Comparison of ENCODE assay signal across 1 cellular context in genomic region chr10:13586676-13587355, GRCh38.
TF ChIP-seq lines count a peak whose summit lies in the region.

TSS of gene PRPF18 (plus strand) at chr10:13586965. CDS start at chr10:13587087, 122 bp downstream.

TF ChIP-seq in K562, 482 proteins besides CTCF, POLR2A, EP300 and RAD21 (continued from another document and continues in another):
- TF ChIP-seq BCLAF1 (IDR thresholded peaks at IDR 0.05; ENCODE audit: borderline replicate concordance in 1 of 2, control insufficient read depth in 1 of 2, low read depth in 2 of 2, low read length in 1 of 2) (peak in 1 of 2 experiments; percentile 93; a peak in 2 of 4 replicates), CBFA2T3 (IDR thresholded peaks at IDR 0.05) (no peak), NFRKB (IDR thresholded peaks at IDR 0.05; ENCODE audit: low read depth) (no peak), RFX7 (CRISPR knock-in tag; IDR thresholded peaks at IDR 0.05) (no peak), CHD2 (IDR thresholded peaks at IDR 0.05; ENCODE audit: low read depth, low read length) (no peak), ETS2 (tag; IDR thresholded peaks at IDR 0.05; ENCODE audit: borderline replicate concordance, poor library complexity, severe bottlenecking) (no peak), ZNF445 (CRISPR knock-in tag; IDR thresholded peaks at IDR 0.05; ENCODE audit: low read depth) (no peak), ZFP36 (IDR thresholded peaks at IDR 0.05; ENCODE audit: low read depth, low read length, partially characterized antibody) (peak; percentile 40), ZBTB1 (CRISPR knock-in tag; IDR thresholded peaks at IDR 0.05; ENCODE audit: borderline replicate concordance, low read depth) (no peak), RBM39 (optimal IDR thresholded peaks at IDR 0.05; ENCODE audit: low read depth, low read length) (no peak), SP1 (CRISPR knock-in tag; IDR thresholded peaks at IDR 0.05) (peak; percentile 59; the same call in 1 of the 2 replicates), RAD51 (IDR thresholded peaks at IDR 0.05; ENCODE audit: borderline replicate concordance, low read depth) (no peak), CSDE1 (IDR thresholded peaks at IDR 0.05) (no peak), NCOR1 (IDR thresholded peaks at IDR 0.05) (no peak), ZC3H11A (IDR thresholded peaks at IDR 0.05; ENCODE audit: low read depth, low read length) (peak; percentile 66; the same call in 1 of the 2 replicates), TAF7 (tag; IDR thresholded peaks at IDR 0.05) (peak; percentile 73; the same call in 1 of the 2 replicates), PYGO2 (tag; IDR thresholded peaks at IDR 0.05) (no peak), BRD4 (IDR thresholded peaks at IDR 0.05) (no peak), ZNF609 (CRISPR knock-in tag; IDR thresholded peaks at IDR 0.05; ENCODE audit: borderline replicate concordance) (no peak), IFI16 (CRISPR knock-in tag; IDR thresholded peaks at IDR 0.05) (no peak), ARID2 (IDR thresholded peaks at IDR 0.05) (no peak), HIVEP1 (CRISPR knock-in tag; IDR thresholded peaks at IDR 0.05) (no peak), ETV6 (IDR thresholded peaks at IDR 0.05; ENCODE audit: borderline replicate concordance in 1 of 2, low read depth in 2 of 2, low read length in 1 of 2) (no peak), ETV6 (CRISPR knock-in tag; IDR thresholded peaks at IDR 0.05; ENCODE audit: borderline replicate concordance) (no peak), RB1 (IDR thresholded peaks at IDR 0.05; ENCODE audit: low read depth) (peak; percentile 78), SRF (CRISPR knock-in tag; IDR thresholded peaks at IDR 0.05) (peak in 1 of 2 experiments; percentile 83; a peak in 1 of 4 replicates), HOXB6 (CRISPR knock-in tag; IDR thresholded peaks at IDR 0.05; ENCODE audit: borderline replicate concordance) (no peak), ZKSCAN3 (CRISPR knock-in tag; IDR thresholded peaks at IDR 0.05) (no peak), ELF2 (CRISPR knock-in tag; IDR thresholded peaks at IDR 0.05) (no peak), MCM2 (IDR thresholded peaks at IDR 0.05; ENCODE audit: low read depth) (no peak), ZEB2 (IDR thresholded peaks at IDR 0.05) (0 out of 2 replicates have a peak, but pooled peaks have one; percentile 32), HNRNPH1 (optimal IDR thresholded peaks at IDR 0.05; ENCODE audit: low read depth, low read length) (no peak), L3MBTL2 (IDR thresholded peaks at IDR 0.05) (peak; percentile 72)
- TF ChIP-seq, protein P1, sequence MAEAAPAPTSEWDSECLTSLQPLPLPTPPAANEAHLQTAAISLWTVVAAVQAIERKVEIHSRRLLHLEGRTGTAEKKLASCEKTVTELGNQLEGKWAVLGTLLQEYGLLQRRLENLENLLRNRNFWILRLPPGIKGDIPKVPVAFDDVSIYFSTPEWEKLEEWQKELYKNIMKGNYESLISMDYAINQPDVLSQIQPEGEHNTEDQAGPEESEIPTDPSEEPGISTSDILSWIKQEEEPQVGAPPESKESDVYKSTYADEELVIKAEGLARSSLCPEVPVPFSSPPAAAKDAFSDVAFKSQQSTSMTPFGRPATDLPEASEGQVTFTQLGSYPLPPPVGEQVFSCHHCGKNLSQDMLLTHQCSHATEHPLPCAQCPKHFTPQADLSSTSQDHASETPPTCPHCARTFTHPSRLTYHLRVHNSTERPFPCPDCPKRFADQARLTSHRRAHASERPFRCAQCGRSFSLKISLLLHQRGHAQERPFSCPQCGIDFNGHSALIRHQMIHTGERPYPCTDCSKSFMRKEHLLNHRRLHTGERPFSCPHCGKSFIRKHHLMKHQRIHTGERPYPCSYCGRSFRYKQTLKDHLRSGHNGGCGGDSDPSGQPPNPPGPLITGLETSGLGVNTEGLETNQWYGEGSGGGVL (CRISPR knock-in tag; IDR thresholded peaks at IDR 0.05): no peak
- TF ChIP-seq, protein P2, sequence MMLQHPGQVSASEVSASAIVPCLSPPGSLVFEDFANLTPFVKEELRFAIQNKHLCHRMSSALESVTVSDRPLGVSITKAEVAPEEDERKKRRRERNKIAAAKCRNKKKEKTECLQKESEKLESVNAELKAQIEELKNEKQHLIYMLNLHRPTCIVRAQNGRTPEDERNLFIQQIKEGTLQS (IDR thresholded peaks at IDR 0.05): no peak
- TF ChIP-seq, protein P2 (CRISPR knock-in tag; conservative IDR thresholded peaks at IDR 0.05): no peak
- TF ChIP-seq, protein P3, sequence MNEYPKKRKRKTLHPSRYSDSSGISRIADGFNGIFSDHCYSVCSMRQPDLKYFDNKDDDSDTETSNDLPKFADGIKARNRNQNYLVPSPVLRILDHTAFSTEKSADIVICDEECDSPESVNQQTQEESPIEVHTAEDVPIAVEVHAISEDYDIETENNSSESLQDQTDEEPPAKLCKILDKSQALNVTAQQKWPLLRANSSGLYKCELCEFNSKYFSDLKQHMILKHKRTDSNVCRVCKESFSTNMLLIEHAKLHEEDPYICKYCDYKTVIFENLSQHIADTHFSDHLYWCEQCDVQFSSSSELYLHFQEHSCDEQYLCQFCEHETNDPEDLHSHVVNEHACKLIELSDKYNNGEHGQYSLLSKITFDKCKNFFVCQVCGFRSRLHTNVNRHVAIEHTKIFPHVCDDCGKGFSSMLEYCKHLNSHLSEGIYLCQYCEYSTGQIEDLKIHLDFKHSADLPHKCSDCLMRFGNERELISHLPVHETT (CRISPR knock-in tag; conservative IDR thresholded peaks at IDR 0.05 in 1 of 2, IDR thresholded peaks at IDR 0.05 in 1 of 2): no peak
- TF ChIP-seq, protein P4, sequence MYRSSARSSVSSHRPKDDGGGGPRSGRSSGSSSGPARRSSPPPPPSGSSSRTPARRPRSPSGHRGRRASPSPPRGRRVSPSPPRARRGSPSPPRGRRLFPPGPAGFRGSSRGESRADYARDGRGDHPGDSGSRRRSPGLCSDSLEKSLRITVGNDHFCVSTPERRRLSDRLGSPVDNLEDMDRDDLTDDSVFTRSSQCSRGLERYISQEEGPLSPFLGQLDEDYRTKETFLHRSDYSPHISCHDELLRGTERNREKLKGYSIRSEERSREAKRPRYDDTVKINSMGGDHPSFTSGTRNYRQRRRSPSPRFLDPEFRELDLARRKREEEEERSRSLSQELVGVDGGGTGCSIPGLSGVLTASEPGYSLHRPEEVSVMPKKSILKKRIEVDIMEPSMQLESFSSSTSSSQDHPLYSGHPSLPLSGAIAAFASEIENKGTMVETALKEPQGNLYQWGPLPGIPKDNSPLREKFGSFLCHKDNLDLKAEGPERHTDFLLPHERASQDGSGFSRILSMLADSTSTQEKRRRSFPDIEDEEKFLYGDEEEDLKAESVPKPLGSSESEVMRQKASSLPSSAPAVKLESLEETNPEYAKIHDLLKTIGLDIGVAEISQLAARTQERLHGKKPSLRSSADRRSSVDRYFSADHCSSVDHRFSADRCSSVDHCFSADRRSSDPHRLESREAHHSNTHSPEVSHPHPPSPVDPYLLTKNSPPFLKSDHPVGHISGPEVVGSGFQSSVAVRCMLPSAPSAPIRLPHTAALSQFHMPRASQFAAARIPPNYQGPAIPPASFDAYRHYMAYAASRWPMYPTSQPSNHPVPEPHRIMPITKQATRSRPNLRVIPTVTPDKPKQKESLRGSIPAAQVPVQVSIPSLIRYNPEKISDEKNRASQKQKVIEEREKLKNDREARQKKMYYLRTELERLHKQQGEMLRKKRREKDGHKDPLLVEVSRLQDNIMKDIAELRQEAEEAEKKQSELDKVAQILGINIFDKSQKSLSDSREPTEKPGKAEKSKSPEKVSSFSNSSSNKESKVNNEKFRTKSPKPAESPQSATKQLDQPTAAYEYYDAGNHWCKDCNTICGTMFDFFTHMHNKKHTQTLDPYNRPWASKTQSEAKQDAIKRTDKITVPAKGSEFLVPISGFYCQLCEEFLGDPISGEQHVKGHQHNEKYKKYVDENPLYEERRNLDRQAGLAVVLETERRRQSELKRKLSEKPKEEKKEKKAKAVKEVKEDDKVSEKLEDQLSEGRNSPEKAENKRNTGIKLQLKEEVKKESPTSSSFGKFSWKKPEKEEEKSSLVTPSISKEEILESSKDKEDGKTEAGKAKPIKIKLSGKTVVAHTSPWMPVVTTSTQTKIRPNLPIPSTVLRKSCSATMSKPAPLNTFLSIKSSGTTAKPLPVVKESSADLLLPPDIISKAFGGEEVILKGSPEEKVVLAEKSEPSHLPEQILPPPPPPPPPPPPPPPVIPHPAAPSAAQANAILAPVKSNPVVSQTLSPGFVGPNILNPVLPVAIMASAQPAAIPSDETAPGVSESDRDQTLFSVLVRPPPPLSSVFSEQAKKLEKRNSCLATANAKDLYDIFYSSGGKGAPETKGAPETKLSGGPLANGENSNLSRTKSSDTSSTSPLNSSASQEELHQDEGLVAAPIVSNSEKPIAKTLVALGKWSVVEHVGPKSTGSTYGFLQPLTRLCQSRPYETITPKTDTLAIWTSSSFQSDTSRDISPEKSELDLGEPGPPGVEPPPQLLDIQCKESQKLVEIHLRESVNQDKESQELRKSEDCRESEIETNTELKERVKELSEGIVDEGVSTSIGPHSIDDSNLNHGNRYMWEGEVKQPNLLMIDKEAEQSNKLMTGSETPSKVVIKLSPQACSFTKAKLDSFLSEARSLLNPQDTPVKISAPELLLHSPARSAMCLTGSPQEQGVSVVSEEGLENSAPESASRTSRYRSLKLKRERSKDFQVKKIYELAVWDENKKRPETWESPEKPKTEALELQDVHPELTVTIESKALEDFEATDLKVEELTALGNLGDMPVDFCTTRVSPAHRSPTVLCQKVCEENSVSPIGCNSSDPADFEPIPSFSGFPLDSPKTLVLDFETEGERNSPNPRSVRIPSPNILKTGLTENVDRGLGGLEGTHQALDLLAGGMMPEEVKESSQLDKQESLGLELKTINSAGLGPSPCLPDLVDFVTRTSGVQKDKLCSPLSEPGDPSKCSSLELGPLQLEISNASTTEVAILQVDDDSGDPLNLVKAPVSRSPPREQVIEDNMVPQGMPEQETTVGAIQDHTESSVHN (IDR thresholded peaks at IDR 0.05; ENCODE audit: borderline replicate concordance in 1 of 2, low read depth in 1 of 2): no peak
- TF ChIP-seq, protein P5, sequence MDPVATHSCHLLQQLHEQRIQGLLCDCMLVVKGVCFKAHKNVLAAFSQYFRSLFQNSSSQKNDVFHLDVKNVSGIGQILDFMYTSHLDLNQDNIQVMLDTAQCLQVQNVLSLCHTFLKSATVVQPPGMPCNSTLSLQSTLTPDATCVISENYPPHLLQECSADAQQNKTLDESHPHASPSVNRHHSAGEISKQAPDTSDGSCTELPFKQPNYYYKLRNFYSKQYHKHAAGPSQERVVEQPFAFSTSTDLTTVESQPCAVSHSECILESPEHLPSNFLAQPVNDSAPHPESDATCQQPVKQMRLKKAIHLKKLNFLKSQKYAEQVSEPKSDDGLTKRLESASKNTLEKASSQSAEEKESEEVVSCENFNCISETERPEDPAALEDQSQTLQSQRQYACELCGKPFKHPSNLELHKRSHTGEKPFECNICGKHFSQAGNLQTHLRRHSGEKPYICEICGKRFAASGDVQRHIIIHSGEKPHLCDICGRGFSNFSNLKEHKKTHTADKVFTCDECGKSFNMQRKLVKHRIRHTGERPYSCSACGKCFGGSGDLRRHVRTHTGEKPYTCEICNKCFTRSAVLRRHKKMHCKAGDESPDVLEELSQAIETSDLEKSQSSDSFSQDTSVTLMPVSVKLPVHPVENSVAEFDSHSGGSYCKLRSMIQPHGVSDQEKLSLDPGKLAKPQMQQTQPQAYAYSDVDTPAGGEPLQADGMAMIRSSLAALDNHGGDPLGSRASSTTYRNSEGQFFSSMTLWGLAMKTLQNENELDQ (CRISPR knock-in tag; IDR thresholded peaks at IDR 0.05; ENCODE audit: borderline replicate concordance): no peak
